In genomic region chr2:113357071-113357470, GRCh38 we compare ENCODE assay signal across 22 cellular contexts.
"Had no signal": no experiment of that assay in that cellular context is flagged by ENCODE, and none has a peak within 500 bp of the region (broad histone marks: within the 10 kb centered on the region; RNA-seq: fewer than 3 reads in every experiment).

No MANE protein-coding gene starts in this region.

- H3K4me3 ChIP-seq: body of pancreas, cardiac muscle cell, heart left ventricle, mucosa of descending colon, right lobe of liver, skin epidermis, thoracic aorta, upper lobe of left lung had no signal

- ATAC-seq: body of pancreas; heart left ventricle; left cardiac atrium; mucosa of descending colon; right lobe of liver; stimulated activated naive B cell treated with anti-CD40 and anti-IgM and Interleukin-4, amounts not matched to agents 10 μg/mL and 1 μg/mL and 100 μg/mL, for 72 hours; WTC11 had no signal

- H3K36me3 ChIP-seq: cardiac muscle cell, heart left ventricle, right lobe of liver, thoracic aorta, upper lobe of left lung had no signal

- H3K27ac ChIP-seq: body of pancreas, cardiac muscle cell, heart left ventricle, right lobe of liver, skin epidermis, thoracic aorta had no signal

- H3K27ac Mint-ChIP-seq: activated naive CD4-positive, alpha-beta T cell treated with anti-CD3 and anti-CD28 coated beads for 36 hours; endodermal cell; memory B cell; stimulated activated naive B cell treated with anti-CD40 and anti-IgM and Interleukin-4, amounts not matched to agents 10 μg/mL and 1 μg/mL and 100 μg/mL, for 72 hours; T-helper 1 cell treated with Interleukin-12 subunit alpha and Interleukin-12 subunit beta and Interleukin-4 antibody, amounts not matched to agents 30 μg/mL and 1 μg/mL, for 36 hours; WTC11 had no signal

- H3K9me3 ChIP-seq: body of pancreas, heart left ventricle, mucosa of descending colon, right lobe of liver, thoracic aorta, upper lobe of left lung had no signal

- H3K27me3 ChIP-seq: body of pancreas, cardiac muscle cell, heart left ventricle, right lobe of liver, upper lobe of left lung had no signal

- H3K9me3 Mint-ChIP-seq: activated naive CD4-positive, alpha-beta T cell treated with anti-CD3 and anti-CD28 coated beads for 36 hours; memory B cell; T-helper 1 cell treated with Interleukin-12 subunit alpha and Interleukin-12 subunit beta and Interleukin-4 antibody, amounts not matched to agents 30 μg/mL and 1 μg/mL, for 36 hours had no signal

- H3K4me3 Mint-ChIP-seq: activated naive CD4-positive, alpha-beta T cell treated with anti-CD3 and anti-CD28 coated beads for 36 hours; endodermal cell; memory B cell; stimulated activated naive B cell treated with anti-CD40 and anti-IgM and Interleukin-4, amounts not matched to agents 10 μg/mL and 1 μg/mL and 100 μg/mL, for 72 hours; T-helper 1 cell treated with Interleukin-12 subunit alpha and Interleukin-12 subunit beta and Interleukin-4 antibody, amounts not matched to agents 30 μg/mL and 1 μg/mL, for 36 hours; WTC11 had no signal

- H3K36me3 Mint-ChIP-seq: memory B cell, WTC11 had no signal

- H3K4me1 ChIP-seq: body of pancreas, heart left ventricle, right lobe of liver had no signal

- DNase-seq: activated CD4-positive, alpha-beta T cell treated with anti-CD3 and anti-CD28 coated beads, Interleukin-2, amount 50 U/mL, for 1 hour; activated naive CD4-positive, alpha-beta T cell treated with anti-CD3 and anti-CD28 coated beads for 36 hours; activated T-cell treated with anti-CD3 and anti-CD28 coated beads, Interleukin-2, amount 50 U/mL, for 1 hour; anterior cingulate cortex; body of pancreas; cortex of kidney; endodermal cell; heart left ventricle; left cardiac atrium; mucosa of descending colon; posterior cingulate gyrus; right lobe of liver; stimulated activated CD4-positive, alpha-beta T cell treated with anti-CD3 and anti-CD28 coated beads, Interleukin-2, amount 100 ng/mL, for 24 hours; stimulated activated naive B cell treated with anti-CD40 and anti-IgM and Interleukin-4, amounts not matched to agents 10 μg/mL and 1 μg/mL and 100 μg/mL, for 72 hours; T1000; upper lobe of left lung had no signal

- H3K4me1 Mint-ChIP-seq: memory B cell had no signal
